29 cellular contexts compared by ENCODE assay signal in genomic region chr22:46571642-46572250, GRCh38.
"Had no signal": no experiment of that assay in that cellular context is flagged by ENCODE, and none has a peak within 500 bp of the region (broad histone marks: within the 10 kb centered on the region; RNA-seq: fewer than 3 reads in every experiment).

No MANE protein-coding gene starts in this region.

- H3K36me3 ChIP-seq: brain microvascular endothelial cell, WERI-Rb-1 had no signal

- H3K27ac ChIP-seq: brain microvascular endothelial cell, WERI-Rb-1 had no signal

- DNase-seq: activated CD4-positive, alpha-beta memory T cell treated with anti-CD3 and anti-CD28 coated beads, Interleukin-2, amount 10 ng/mL, durations not matched to agents 7 days and 5 days; activated CD4-positive, alpha-beta T cell treated with anti-CD3 and anti-CD28 coated beads for 1 hour; activated CD4-positive, alpha-beta T cell treated with anti-CD3 and anti-CD28 coated beads for 48 hours; activated CD4-positive, CD25-positive, alpha-beta regulatory T cell; activated CD8-positive, alpha-beta memory T cell treated with anti-CD3 and anti-CD28 coated beads for 24 hours; activated CD8-positive, alpha-beta memory T cell treated with anti-CD3 and anti-CD28 coated beads, Interleukin-2, amount 10 ng/mL, durations not matched to agents 7 days and 5 days; activated CD8-positive, alpha-beta memory T cell treated with anti-CD3 and anti-CD28 coated beads, Interleukin-2, amount 50 U/mL, for 48 hours; activated effector memory CD4-positive, alpha-beta T cell treated with anti-CD3 and anti-CD28 coated beads, Interleukin-2, amount 50 U/mL, for 16 hours; activated naive CD4-positive, alpha-beta T cell; activated naive CD4-positive, alpha-beta T cell treated with anti-CD3 and anti-CD28 coated beads, Interleukin-2, amount 50 U/mL, for 16 hours; activated naive CD8-positive, alpha-beta T cell treated with anti-CD3 and anti-CD28 coated beads for 36 hours; activated T-cell treated with anti-CD3 and anti-CD28 coated beads, Interleukin-2, amount 50 U/mL, for 48 hours; amniotic stem cell; brain microvascular endothelial cell; central memory CD4-positive, alpha-beta T cell; Karpas-422; NCI-H1105 treated with DMSO at 0.1 percent for 48 hours; NCI-H1436; NCI-H1694; NCI-H1930; NCI-H2081 treated with DMSO at 0.1 percent for 48 hours; NCI-H345; NCI-H524 treated with DMSO at 0.1 percent for 48 hours; Right ventricle myocardium superior; RPMI8226; SW 1271; T1000; WERI-Rb-1 had no signal

- H3K27me3 ChIP-seq: brain microvascular endothelial cell had no signal

- ATAC-seq: activated CD8-positive, alpha-beta memory T cell treated with anti-CD3 and anti-CD28 coated beads, Interleukin-2, amount 10 ng/mL, durations not matched to agents 7 days and 5 days; Panc1 had no signal
